Comparison of ENCODE assay signal across 2 cellular contexts in the genomic region with DNA sequence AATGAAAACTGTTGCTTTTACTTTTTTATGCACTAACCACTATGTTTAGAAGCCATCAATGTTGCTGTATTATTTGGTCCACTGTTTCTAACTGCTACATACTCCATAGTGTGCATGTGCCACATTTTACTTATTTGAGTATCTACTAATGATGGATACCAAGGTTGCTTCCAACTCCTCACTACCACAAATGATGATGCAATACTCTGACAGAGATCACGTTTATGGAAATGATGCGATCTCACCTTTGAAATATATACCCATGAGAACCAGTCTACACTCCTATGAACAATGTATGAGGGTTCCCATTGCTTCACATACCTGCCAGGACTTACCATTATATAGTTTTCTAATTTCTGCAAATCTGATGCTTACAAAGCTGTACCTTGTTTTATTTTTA.
A peak's percentile ranks its signal among the peaks of the same experiment; 100 is the strongest.
TF ChIP-seq lines count a peak whose summit lies in the region.

No MANE protein-coding gene starts in this region.

TF ChIP-seq in GM12891, 5 proteins besides CTCF, POLR2A, EP300 and RAD21:
- TF ChIP-seq TAF1 (IDR thresholded peaks at IDR 0.05; ENCODE audit: low read depth, low read length) = no peak
- TF ChIP-seq POU2F2 (IDR thresholded peaks at IDR 0.05; ENCODE audit: low read depth, low read length) = no peak
- no peak for TF ChIP-seq PAX5 (IDR thresholded peaks at IDR 0.05; ENCODE audit: insufficient read depth, low read length, severe bottlenecking)
- TF ChIP-seq SPI1 (IDR thresholded peaks at IDR 0.05; ENCODE audit: low read depth, low read length) = no peak
- TF ChIP-seq POLR2AphosphoS5 (IDR thresholded peaks at IDR 0.05; ENCODE audit: low read depth, low read length) = no peak

TF ChIP-seq in IMR-90, 13 proteins besides CTCF, POLR2A, EP300 and RAD21:
- TF ChIP-seq, protein P1, sequence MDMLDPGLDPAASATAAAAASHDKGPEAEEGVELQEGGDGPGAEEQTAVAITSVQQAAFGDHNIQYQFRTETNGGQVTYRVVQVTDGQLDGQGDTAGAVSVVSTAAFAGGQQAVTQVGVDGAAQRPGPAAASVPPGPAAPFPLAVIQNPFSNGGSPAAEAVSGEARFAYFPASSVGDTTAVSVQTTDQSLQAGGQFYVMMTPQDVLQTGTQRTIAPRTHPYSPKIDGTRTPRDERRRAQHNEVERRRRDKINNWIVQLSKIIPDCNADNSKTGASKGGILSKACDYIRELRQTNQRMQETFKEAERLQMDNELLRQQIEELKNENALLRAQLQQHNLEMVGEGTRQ (IDR thresholded peaks at IDR 0.05; ENCODE audit: low read depth, low read length) = no peak
- peak; percentile 89 for TF ChIP-seq CEBPB (IDR thresholded peaks at IDR 0.05; ENCODE audit: low read depth, low read length)
- TF ChIP-seq MAZ (IDR thresholded peaks at IDR 0.05; ENCODE audit: borderline replicate concordance, low read depth, low read length) = no peak
- no peak for TF ChIP-seq BHLHE40 (IDR thresholded peaks at IDR 0.05; ENCODE audit: low read depth, low read length)
TF ChIP-seq in IMR-90: peak in this region for 1.
